8 cellular contexts compared by ENCODE assay signal in the genomic region with DNA sequence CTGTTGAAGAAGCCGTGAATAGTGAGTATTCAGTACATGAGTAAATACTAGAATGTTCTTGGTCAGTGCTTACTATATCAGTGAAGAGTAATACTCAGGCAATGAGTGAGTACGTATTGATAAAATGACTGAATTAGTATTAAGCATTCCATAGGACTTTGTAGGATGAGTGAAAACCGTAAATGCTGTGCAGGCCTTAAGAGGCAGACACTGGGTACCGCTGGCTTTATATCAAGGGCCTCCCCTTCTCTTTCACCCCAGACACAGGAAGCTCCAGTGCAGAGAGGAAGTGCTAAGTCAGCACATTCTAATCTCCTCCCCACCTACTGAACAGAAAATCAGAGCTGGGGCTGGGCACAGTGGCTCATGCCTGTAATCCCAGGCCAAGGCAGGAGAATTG. TPM values are rescaled to one million over a fixed set of nuclear protein-coding genes. Genes with fewer than 3 reads are reported as not detected.
DNase-seq lines count a peak whose midpoint lies in the region; ATAC-seq and TF ChIP-seq lines count a peak whose summit lies in the region.

No MANE protein-coding gene starts in this region.

- H3K4me1 Mint-ChIP-seq in CD4-positive, alpha-beta T cell (ENCODE audit: low read depth): peaks cover 24% of the 10 kb centered on the region
- peaks cover 14 to 25% (median 20%) of the 10 kb centered on the region in 4 donors for H3K4me1 Mint-ChIP-seq in naive thymus-derived CD8-positive, alpha-beta T cell

- TF ChIP-seq CTCF in CD4-positive, alpha-beta T cell (IDR thresholded peaks at IDR 0.05): no peak
- no peak for TF ChIP-seq CTCF in mucosa of descending colon (IDR thresholded peaks at IDR 0.05)

- intact Hi-C loops in CD4-positive, alpha-beta T cell (cut with DNase I, micrococcal nuclease): loop anchor here in 1 of 2 experiments (10.0 kb wide), 1 partner anchor 423 kb away; no protein-coding TSS in a partner anchor
- intact Hi-C loops in mucosa of descending colon (cut with DNase I, micrococcal nuclease): no loop called here

- peaks cover 39% of the 10 kb centered on the region for H3K4me1 ChIP-seq in mucosa of descending colon (ENCODE audit: low read depth)

- POLR2A ChIA-PET in CD4-positive, alpha-beta T cell (lab: Charles Lee): interaction anchor here (0.6 to 1.1 kb wide), 2 partner anchors 10 to 128 kb away, joined by 3 to 5 read pairs; no protein-coding TSS in a partner anchor
- POLR2A ChIA-PET in naive thymus-derived CD8-positive, alpha-beta T cell (lab: Charles Lee): no interaction called here

- no peaks in the 10 kb centered on the region for H3K27me3 Mint-ChIP-seq in CD4-positive, alpha-beta T cell
- no peaks in the 10 kb centered on the region for H3K27me3 Mint-ChIP-seq in naive thymus-derived CD8-positive, alpha-beta T cell

- H3K36me3 Mint-ChIP-seq in CD4-positive, alpha-beta T cell (ENCODE audit: low read depth): peaks cover 83% of the 10 kb centered on the region
- H3K36me3 Mint-ChIP-seq in activated naive CD4-positive, alpha-beta T cell treated with anti-CD3 and anti-CD28 coated beads, Interleukin-2, amount 50 U/mL, for 72 hours: peaks cover 43 to 68% of the 10 kb centered on the region in 2 donors
- peaks cover 0 to 69% (median 21%) of the 10 kb centered on the region in 3 donors for H3K36me3 Mint-ChIP-seq in naive thymus-derived CD8-positive, alpha-beta T cell

- ATAC-seq in CD4-positive, alpha-beta T cell (ENCODE audit: poor library complexity): peak; percentile 98
- ATAC-seq in activated naive CD4-positive, alpha-beta T cell treated with anti-CD3 and anti-CD28 coated beads, Interleukin-2, amount 50 U/mL, for 72 hours: peak; percentile 83 to 87
- ATAC-seq in naive thymus-derived CD8-positive, alpha-beta T cell: peak; percentile 90 to 96
- ATAC-seq in mucosa of descending colon: no peak
- no peak for ATAC-seq in HG02678 (IDR thresholded peaks at IDR 0.05; ENCODE audit: unreplicated experiment)

- H3K27me3 ChIP-seq in CD4-positive, alpha-beta T cell (ENCODE audit: control insufficient read depth, insufficient read depth, low read length): no peaks in the 10 kb centered on the region

- no peaks in the 10 kb centered on the region for H3K9me3 ChIP-seq in CD4-positive, alpha-beta T cell (ENCODE audit: control insufficient read depth, low read length)
- H3K9me3 ChIP-seq in mucosa of descending colon: no peaks in the 10 kb centered on the region

- no peak overlapping the region for H3K4me3 ChIP-seq in mucosa of descending colon

- peak overlapping the region; percentile 36 for H3K27ac ChIP-seq in CD4-positive, alpha-beta T cell (ENCODE audit: low read depth, low read length)

- peak in 8 of 10 experiments; percentile 5 to 27 (median 12) for DNase-seq in CD4-positive, alpha-beta T cell
- peak; percentile 47 for DNase-seq in SKM-1 treated with dmso at 0.1 percent for 144 hours (lab: John Stamatoyannopoulos, UW; ENCODE audit: unreplicated experiment)
- DNase-seq in activated naive CD4-positive, alpha-beta T cell treated with anti-CD3 and anti-CD28 coated beads, Interleukin-2, amount 50 U/mL, for 72 hours (ENCODE audit: low spot score in 2 of 2): peak in 1 of 2 donors; percentile 37
- peak in 7 of 10 donors; percentile 5 to 51 (median 31) for DNase-seq in naive thymus-derived CD8-positive, alpha-beta T cell
- DNase-seq in iPS-NIHi11 (ENCODE audit: low spot score): no peak
- no peak for DNase-seq in mucosa of descending colon
- no peak for DNase-seq in HuH-7 (ENCODE audit: low spot score)

- CTCF ChIA-PET in CD4-positive, alpha-beta T cell (lab: Charles Lee): interaction anchor here (1.1 kb wide), 1 partner anchor 547 kb away, joined by 4 read pairs; no protein-coding TSS in a partner anchor

- no peaks in the 10 kb centered on the region for H3K9me3 Mint-ChIP-seq in CD4-positive, alpha-beta T cell
- no peaks in the 10 kb centered on the region for H3K9me3 Mint-ChIP-seq in activated naive CD4-positive, alpha-beta T cell treated with anti-CD3 and anti-CD28 coated beads, Interleukin-2, amount 50 U/mL, for 72 hours
- H3K9me3 Mint-ChIP-seq in naive thymus-derived CD8-positive, alpha-beta T cell: no peaks in the 10 kb centered on the region

- peak overlapping the region; percentile 61 for H3K4me3 Mint-ChIP-seq in CD4-positive, alpha-beta T cell
- H3K4me3 Mint-ChIP-seq in naive thymus-derived CD8-positive, alpha-beta T cell: peak overlapping the region in 5 of 10 donors; percentile 4 to 71 (median 25)

- H3K27ac Mint-ChIP-seq in CD4-positive, alpha-beta T cell: peak overlapping the region; percentile 86
- H3K27ac Mint-ChIP-seq in activated naive CD4-positive, alpha-beta T cell treated with anti-CD3 and anti-CD28 coated beads, Interleukin-2, amount 50 U/mL, for 72 hours: peak overlapping the region; percentile 93 to 100
- H3K27ac Mint-ChIP-seq in naive thymus-derived CD8-positive, alpha-beta T cell: peak overlapping the region; percentile 60 to 95 (median 94)

- no peaks in the 10 kb centered on the region for H3K36me3 ChIP-seq in mucosa of descending colon (ENCODE audit: low read depth)

RNA-seq across cellular contexts. Expression of gene POFUT1, which starts 24.2 kb away (rescaled TPM):
- 1 to 10 TPM; 7.5 to 8.8 TPM for total RNA-seq in CD4-positive, alpha-beta T cell
- total RNA-seq in activated naive CD4-positive, alpha-beta T cell treated with anti-CD3 and anti-CD28 coated beads, Interleukin-2, amount 50 U/mL, for 72 hours: 10 to 100 TPM; 18.7 to 39.7 TPM
- total RNA-seq in naive thymus-derived CD8-positive, alpha-beta T cell: 10 to 100 TPM; 15.4 to 21.8 TPM
- 10 to 100 TPM; 10.7 to 15.0 (median 12.2) TPM for polyA plus RNA-seq in naive thymus-derived CD8-positive, alpha-beta T cell
- total RNA-seq in mucosa of descending colon: 10 to 100 TPM; 35.5 to 48.5 (median 44.8) TPM

RNA-seq across cellular contexts. Expression of gene PLAGL2, which starts 24.3 kb away (rescaled TPM):
- 10 to 100 TPM; 15.6 to 16.9 TPM for total RNA-seq in CD4-positive, alpha-beta T cell
- 10 to 100 TPM; 51.3 to 65.2 TPM for total RNA-seq in activated naive CD4-positive, alpha-beta T cell treated with anti-CD3 and anti-CD28 coated beads, Interleukin-2, amount 50 U/mL, for 72 hours
- 10 to 100 TPM; 12.9 to 14.5 TPM for total RNA-seq in naive thymus-derived CD8-positive, alpha-beta T cell
- polyA plus RNA-seq in naive thymus-derived CD8-positive, alpha-beta T cell: 1 to 10 TPM; 1.2 to 4.2 (median 2.5) TPM
- total RNA-seq in mucosa of descending colon: 10 to 100 TPM; 12.9 to 21.9 (median 16.5) TPM

RNA-seq across cellular contexts. Expression of gene KIF3B, which starts 45.6 kb away (rescaled TPM):
- 1 to 10 TPM; 7.3 TPM for total RNA-seq in CD4-positive, alpha-beta T cell
- 10 to 100 TPM; 21.9 to 37.8 TPM for total RNA-seq in activated naive CD4-positive, alpha-beta T cell treated with anti-CD3 and anti-CD28 coated beads, Interleukin-2, amount 50 U/mL, for 72 hours
- 10 to 100 TPM in 1 of 2 experiments, 1 to 10 TPM in 1; 9.5 to 11.4 TPM for total RNA-seq in naive thymus-derived CD8-positive, alpha-beta T cell
- 1 to 10 TPM; 2.2 to 3.2 (median 2.2) TPM for polyA plus RNA-seq in naive thymus-derived CD8-positive, alpha-beta T cell
- total RNA-seq in mucosa of descending colon: 10 to 100 TPM; 39.3 to 54.6 (median 52.0) TPM

Comparison
In these comparisons a context has a peak if more than half of its experiments do, and no peak if none do; other contexts are left out.
1. ATAC-seq: peak in CD4-positive, alpha-beta T cell (single experiment), activated naive CD4-positive, alpha-beta T cell treated with anti-CD3 and anti-CD28 coated beads, Interleukin-2, amount 50 U/mL, for 72 hours (2 of 2) and naive thymus-derived CD8-positive, alpha-beta T cell (2 of 2); none in mucosa of descending colon (single experiment) and HG02678 (single experiment).
2. DNase-seq: peak in CD4-positive, alpha-beta T cell (8 of 10), SKM-1 treated with dmso at 0.1 percent for 144 hours (single experiment) and naive thymus-derived CD8-positive, alpha-beta T cell (7 of 10); none in iPS-NIHi11 (single experiment), mucosa of descending colon (0 of 3) and HuH-7 (single experiment).
3. Peak in every context shown above with its lines, with median percentiles within 50 percentile points of each other: H3K27ac Mint-ChIP-seq.